ENCODE assay signal across 9 cellular contexts in the genomic region with DNA sequence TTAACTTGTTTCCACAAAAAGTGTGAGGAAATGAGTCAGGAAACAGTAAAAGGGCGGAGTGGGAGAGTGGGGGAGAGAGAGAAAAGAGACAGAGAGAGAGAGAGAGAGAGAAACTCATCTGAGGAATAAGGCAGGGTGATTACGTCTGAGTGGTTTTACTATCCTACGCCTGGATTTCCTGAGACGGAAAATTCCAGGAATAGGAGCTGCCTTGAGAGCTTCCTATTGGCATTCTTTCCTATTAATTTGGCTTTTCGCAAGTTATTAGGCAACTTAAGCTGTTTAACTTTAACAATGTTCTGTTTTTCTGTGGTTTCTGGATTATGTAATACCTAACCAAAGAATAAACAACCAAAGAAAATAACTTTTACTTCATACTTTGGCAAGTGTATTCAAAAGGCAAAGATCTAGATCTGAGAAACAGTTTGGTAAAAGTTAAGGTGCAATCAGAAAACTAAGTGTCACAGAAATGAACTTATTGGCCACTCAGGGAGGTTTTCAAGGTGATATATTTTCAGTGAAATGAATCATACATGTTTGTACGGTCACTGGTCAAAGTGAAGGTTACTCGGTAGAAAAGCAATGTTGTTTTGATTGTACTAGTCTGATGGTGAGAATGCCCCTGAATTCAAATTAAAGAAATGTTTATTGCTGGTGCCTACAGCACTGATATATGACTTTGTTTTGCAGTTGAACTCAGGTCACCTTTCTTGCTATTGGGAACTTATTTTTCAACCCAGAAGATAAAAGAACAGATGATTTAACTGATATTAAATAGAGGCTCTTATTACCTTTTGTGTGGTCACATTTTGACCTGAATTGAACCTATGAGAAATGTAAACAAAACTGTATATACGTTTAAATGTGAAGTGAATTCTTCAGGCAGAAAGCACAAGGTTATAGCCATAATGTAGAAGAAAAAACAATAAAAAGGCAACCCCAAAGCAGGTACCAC. TPM values are rescaled to one million over a fixed set of nuclear protein-coding genes. Genes with fewer than 3 reads are reported as not detected.
A peak's percentile ranks its signal among the peaks of the same experiment; 100 is the strongest.
DNase-seq lines count a peak whose midpoint lies in the region; ATAC-seq, FAIRE-seq and TF ChIP-seq lines count a peak whose summit lies in the region.
"Had no signal": no experiment of that assay in that cellular context is flagged by ENCODE, and none has a peak within 500 bp of the region (broad histone marks: within the 10 kb centered on the region; RNA-seq: fewer than 3 reads in every experiment).

No MANE protein-coding gene starts in this region.

- H3K4me1 ChIP-seq in heart right ventricle = peaks cover 0 to 62% (median 22%) of the 10 kb centered on the region in 9 donors
- peaks cover 0 to 2% of the 10 kb centered on the region in 2 donors for H3K4me1 ChIP-seq in small intestine (ENCODE audit: control insufficient read depth in 2 of 2, insufficient read depth in 1 of 2, low read depth in 1 of 2, low read length in 1 of 2)

- CTCF ChIA-PET in AG04450 (lab: Charles Lee) = interaction anchor here (0.6 to 1.8 kb wide), 2 partner anchors 60 to 75 kb away, joined by 4 to 9 read pairs; no protein-coding TSS in a partner anchor

- no peak for TF ChIP-seq CTCF in AG04450 (IDR thresholded peaks at IDR 0.05; ENCODE audit: low read depth, low read length)
- no peak for TF ChIP-seq CTCF in heart right ventricle (IDR thresholded peaks at IDR 0.05)
- no peak for TF ChIP-seq CTCF in GM10266 (IDR thresholded peaks at IDR 0.05; ENCODE audit: control insufficient read depth, insufficient read depth, low read depth, missing control alignments)

- H3K36me3 ChIP-seq in heart right ventricle = no peaks in the 10 kb centered on the region
- H3K36me3 ChIP-seq in small intestine (ENCODE audit: control insufficient read depth in 2 of 2, insufficient read depth in 2 of 2, low read length in 2 of 2) = no peaks in the 10 kb centered on the region

- no peaks in the 10 kb centered on the region for H3K36me3 Mint-ChIP-seq in IgD-negative memory B cell
- peaks cover under 1 to 3% of the 10 kb centered on the region in 2 donors for H3K36me3 Mint-ChIP-seq in activated T-cell treated with anti-CD3 and anti-CD28 coated beads, Interleukin-2, amount 50 U/mL, for 72 hours (ENCODE audit: insufficient read depth in 2 of 2)

- no peaks in the 10 kb centered on the region for H3K9me3 Mint-ChIP-seq in IgD-negative memory B cell
- H3K9me3 Mint-ChIP-seq in activated T-cell treated with anti-CD3 and anti-CD28 coated beads, Interleukin-2, amount 50 U/mL, for 72 hours = peaks cover under 1 to 3% of the 10 kb centered on the region in 2 donors

- H3K4me1 Mint-ChIP-seq in IgD-negative memory B cell = peaks cover 10 to 20% (median 15%) of the 10 kb centered on the region in 3 donors
- H3K4me1 Mint-ChIP-seq in activated T-cell treated with anti-CD3 and anti-CD28 coated beads, Interleukin-2, amount 50 U/mL, for 72 hours (ENCODE audit: low read depth) = peaks cover 37% of the 10 kb centered on the region
- H3K4me1 Mint-ChIP-seq: neural crest cell had no signal

- peak overlapping the region in 1 of 3 donors; percentile 22 for H3K27ac Mint-ChIP-seq in IgD-negative memory B cell
- peak overlapping the region; percentile 89 for H3K27ac Mint-ChIP-seq in activated T-cell treated with anti-CD3 and anti-CD28 coated beads, Interleukin-2, amount 50 U/mL, for 72 hours

- no peaks in the 10 kb centered on the region for H3K27me3 ChIP-seq in AG04450 (ENCODE audit: control insufficient read depth, insufficient read depth, low read length)
- H3K27me3 ChIP-seq in heart right ventricle = no peaks in the 10 kb centered on the region
- H3K27me3 ChIP-seq in small intestine (ENCODE audit: control insufficient read depth in 2 of 2, insufficient read depth in 2 of 2, low read length in 2 of 2) = no peaks in the 10 kb centered on the region

- FAIRE-seq in GM19239 (lab: Jason Lieb, UNC) (peak; percentile 84), small intestine (lab: Jason Lieb, UNC) (no peak)

- H3K27ac ChIP-seq in AG04450 (ENCODE audit: low read depth, low read length) (no peak overlapping the region), heart right ventricle (peak overlapping the region; percentile 55 to 86 (median 77)), small intestine (ENCODE audit: low read depth in 1 of 2, low read length in 1 of 2) (peak overlapping the region; percentile 20 to 72)

- WGBS in heart right ventricle, 2 donors = 31 to 45% methylated on average over 8 of the region's 8 CpGs
- WGBS in small intestine, 3 donors = 9 to 11% (median 10%) methylated on average over 8 of the region's 8 CpGs

- peak; percentile 36 for DNase-seq in AG04450 (ENCODE audit: low read depth, low spot score)
- DNase-seq in GM19239 (ENCODE audit: insufficient read length, low spot score) = no peak
- DNase-seq in activated T-cell treated with anti-CD3 and anti-CD28 coated beads, Interleukin-2, amount 50 U/mL, for 72 hours = peak; percentile 49 to 51
- peak in 1 of 2 donors; percentile 62 for DNase-seq in heart right ventricle
- no peak for DNase-seq in small intestine
- no peak for DNase-seq in GM10266 (ENCODE audit: extremely low spot score)
- DNase-seq in midbrain (lab: John Stamatoyannopoulos, UW) = no peak

- H3K27me3 Mint-ChIP-seq in IgD-negative memory B cell = no peaks in the 10 kb centered on the region
- H3K27me3 Mint-ChIP-seq in activated T-cell treated with anti-CD3 and anti-CD28 coated beads, Interleukin-2, amount 50 U/mL, for 72 hours (ENCODE audit: low read depth) = peaks cover 5% of the 10 kb centered on the region

- H3K4me3 Mint-ChIP-seq in IgD-negative memory B cell = peak overlapping the region in 3 of 4 donors; percentile 54 to 90 (median 56)
- H3K4me3 Mint-ChIP-seq in activated T-cell treated with anti-CD3 and anti-CD28 coated beads, Interleukin-2, amount 50 U/mL, for 72 hours = peak overlapping the region; percentile 61 to 90
- H3K4me3 Mint-ChIP-seq: neural crest cell had no signal

- intact Hi-C loops in heart right ventricle (cut with DNase I) = no loop called here

- POLR2A ChIA-PET in AG04450 (lab: Yijun Ruan, JAX) = interaction anchor here (0.6 to 1.2 kb wide), 2 partner anchors 13 to 22 kb away, joined by 3 to 8 read pairs; no protein-coding TSS in a partner anchor

- peak; percentile 75 to 76 for ATAC-seq in activated T-cell treated with anti-CD3 and anti-CD28 coated beads, Interleukin-2, amount 50 U/mL, for 72 hours (replicated peaks in 1 of 2)
- ATAC-seq in heart right ventricle = peak; percentile 83 to 96 (median 94)

- H3K4me3 ChIP-seq in AG04450 (ENCODE audit: low read depth, low read length) (no peak overlapping the region), heart right ventricle (peak overlapping the region in 6 of 10 donors; percentile 7 to 31 (median 24)), small intestine (ENCODE audit: low read depth in 1 of 2, low read length in 2 of 2) (no peak overlapping the region)

- H3K9me3 ChIP-seq in AG04450 (ENCODE audit: control insufficient read depth, insufficient read depth, low read length) = no peaks in the 10 kb centered on the region
- H3K9me3 ChIP-seq in heart right ventricle = peaks cover 0 to 2% (median 0%) of the 10 kb centered on the region in 11 donors
- H3K9me3 ChIP-seq in small intestine (ENCODE audit: control insufficient read depth, low read depth) = no peaks in the 10 kb centered on the region

RNA-seq across cellular contexts. Expression of a gene that starts 39.9 kb away (rescaled TPM):
- polyA plus RNA-seq in AG04450 (2011; rRNA removed) (1.8 and 2.3 TPM in 2 replicates), IgD-negative memory B cell (33.5 TPM), heart right ventricle (10 to 100 TPM; 17.2 to 17.9 TPM), small intestine (10 to 100 TPM; 31.1 to 50.8 (median 37.8) TPM)
- polyA minus RNA-seq in AG04450 (2011; rRNA and poly(A)+ RNA removed) = 1.8 and 2.2 TPM in 2 replicates
- total RNA-seq in activated T-cell treated with anti-CD3 and anti-CD28 coated beads, Interleukin-2, amount 50 U/mL, for 72 hours = 10 to 100 TPM; 30.3 to 44.0 TPM
- total RNA-seq in heart right ventricle = 10 to 100 TPM in 9 of 10 donors, 1 to 10 TPM in 1; 4.7 to 51.5 (median 18.9) TPM
- total RNA-seq: neural crest cell had no signal

Comparison
In these comparisons a context has a peak if more than half of its experiments do, and no peak if none do; other contexts are left out.
1. DNase-seq: peak in AG04450 (single experiment) and activated T-cell treated with anti-CD3 and anti-CD28 coated beads, Interleukin-2, amount 50 U/mL, for 72 hours (2 of 2); none in GM19239 (single experiment), small intestine (single experiment), GM10266 (single experiment) and midbrain (single experiment).
2. H3K4me3 ChIP-seq: peak in heart right ventricle (6 of 10); none in AG04450 (single experiment) and small intestine (0 of 2).